ENCODE assay signal across 21 cellular contexts in the genomic region with DNA sequence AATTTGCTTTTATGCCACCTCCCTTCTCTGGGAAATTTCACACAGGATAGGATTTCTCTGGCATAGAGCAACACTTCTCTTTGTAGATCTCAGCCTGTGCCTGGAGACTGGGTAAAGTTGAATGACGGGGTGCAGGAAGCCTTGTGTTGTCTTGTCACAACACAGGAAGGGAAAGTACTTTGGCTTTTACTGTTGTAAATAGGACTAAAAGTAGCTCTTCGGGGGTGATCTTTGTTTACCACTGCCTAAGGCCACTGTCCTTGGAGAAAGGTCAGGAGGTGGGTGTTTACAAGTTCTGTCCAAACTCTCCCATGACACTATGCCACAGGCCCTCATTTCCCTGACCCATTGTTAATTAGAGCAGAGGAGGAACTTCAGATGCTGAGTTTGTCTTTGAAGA.
DNase-seq lines count a peak whose midpoint lies in the region; ATAC-seq, FAIRE-seq and TF ChIP-seq lines count a peak whose summit lies in the region.
"Had no signal": no experiment of that assay in that cellular context is flagged by ENCODE, and none has a peak within 500 bp of the region (broad histone marks: within the 10 kb centered on the region; RNA-seq: fewer than 3 reads in every experiment).

No MANE protein-coding gene starts in this region.

- CTCF ChIA-PET in WTC11 (lab: Charles Lee) (no interaction called here), HepG2 (lab: Yijun Ruan, JAX; ENCODE audit: low intra/inter-chr PET ratio, low total read pairs) (no interaction called here)
- CTCF ChIA-PET in activated CD4-positive, alpha-beta T cell treated with anti-CD3 and anti-CD28 coated beads, Interleukin-2, amount 10 ng/mL, durations not matched to agents 7 days and 5 days (lab: Charles Lee), result no interaction called here

- no TSS peak for BruUV-seq in HepG2 (replicated peaks; lab: Mats Ljungman, UMichigan)

- TF ChIP-seq EP300 in HepG2 (IDR thresholded peaks at IDR 0.05; ENCODE audit: low read depth in 2 of 2, low read length in 2 of 2) (peak in 1 of 2 experiments; percentile 81; a peak in 1 of 4 replicates), HepG2 (CRISPR knock-in tag; IDR thresholded peaks at IDR 0.05; ENCODE audit: borderline replicate concordance) (no peak)

- no peak for TF ChIP-seq POLR2A in HepG2 (IDR thresholded peaks at IDR 0.05; ENCODE audit: insufficient read depth in 1 of 2, low read depth in 2 of 2, low read length in 2 of 2)

- H3K79me2 ChIP-seq in HepG2 (ENCODE audit: insufficient read depth, low read length) (no peaks in the 10 kb centered on the region), trophoblast cell (ENCODE audit: control insufficient read depth, insufficient read depth, low read length, poor library complexity) (no peaks in the 10 kb centered on the region)

- H2BK120ac ChIP-seq in trophoblast cell (ENCODE audit: insufficient read depth, low read length, poor library complexity), result peak overlapping the region; percentile 9

- ATAC-seq in WTC11 (no peak), HepG2 (peak; percentile 40), GM19023 (IDR thresholded peaks at IDR 0.05; ENCODE audit: unreplicated experiment) (no peak)
- ATAC-seq: PC-3 had no signal

- H3K27ac ChIP-seq in HepG2 (ENCODE audit: extremely low read length, insufficient read depth, low read length), result peak overlapping the region; percentile 60
- H3K27ac ChIP-seq in trophoblast cell (ENCODE audit: low read depth, low read length), result peak overlapping the region; percentile 14
- H3K27ac ChIP-seq: C4-2B, KMS-11 had no signal

- peaks cover 38% of the 10 kb centered on the region for H3K4me1 Mint-ChIP-seq in WTC11
- peaks cover 2% of the 10 kb centered on the region for H3K4me1 Mint-ChIP-seq in activated CD4-positive, alpha-beta T cell treated with anti-CD3 and anti-CD28 coated beads, Interleukin-2, amount 10 ng/mL, durations not matched to agents 7 days and 5 days

- intact Hi-C loops in HepG2 (cut with micrococcal nuclease; ENCODE audit: unreplicated experiment), result no loop called here

- H3K27me3 ChIP-seq in HepG2 (ENCODE audit: control insufficient read depth in 1 of 2, insufficient read depth in 2 of 2, low read length in 2 of 2), result no peaks in the 10 kb centered on the region
- no peaks in the 10 kb centered on the region for H3K27me3 ChIP-seq in trophoblast cell (ENCODE audit: insufficient read depth, low read length)

- no peak overlapping the region for H3K14ac ChIP-seq in trophoblast cell (ENCODE audit: low read length)

- H3K4ac ChIP-seq in trophoblast cell (ENCODE audit: low read depth, low read length), result no peak overlapping the region

- H3K36me3 Mint-ChIP-seq in WTC11, result no peaks in the 10 kb centered on the region
- H3K36me3 Mint-ChIP-seq in activated CD4-positive, alpha-beta T cell treated with anti-CD3 and anti-CD28 coated beads, Interleukin-2, amount 10 ng/mL, durations not matched to agents 7 days and 5 days (ENCODE audit: low read depth), result no peaks in the 10 kb centered on the region

- no peaks in the 10 kb centered on the region for H3K27me3 Mint-ChIP-seq in WTC11 (ENCODE audit: low read depth)
- no peaks in the 10 kb centered on the region for H3K27me3 Mint-ChIP-seq in activated CD4-positive, alpha-beta T cell treated with anti-CD3 and anti-CD28 coated beads, Interleukin-2, amount 10 ng/mL, durations not matched to agents 7 days and 5 days

- TF ChIP-seq RAD21 in HepG2 (CRISPR knock-in tag; IDR thresholded peaks at IDR 0.05), result no peak

- H3K4me3 ChIP-seq in HepG2 (replicated peaks in 1 of 3; ENCODE audit: insufficient read depth in 1 of 3, low read depth in 2 of 3, low read length in 3 of 3), result no peak overlapping the region
- no peak overlapping the region for H3K4me3 ChIP-seq in trophoblast cell (ENCODE audit: low read depth, low read length)

- H3K27ac Mint-ChIP-seq in WTC11, result 0 out of 2 replicates have a peak overlapping the region, but pooled peaks have one; percentile 42
- H3K27ac Mint-ChIP-seq in activated CD4-positive, alpha-beta T cell treated with anti-CD3 and anti-CD28 coated beads, Interleukin-2, amount 10 ng/mL, durations not matched to agents 7 days and 5 days, result no peak overlapping the region

- H3K4me2 ChIP-seq in HepG2 (ENCODE audit: low read depth, low read length), result peak overlapping the region; percentile 48
- H3K4me2 ChIP-seq in trophoblast cell (ENCODE audit: low read length), result no peak overlapping the region
- H3K4me2 ChIP-seq: KMS-11, SK-N-SH had no signal

- no peak overlapping the region for H4K91ac ChIP-seq in trophoblast cell (ENCODE audit: low read depth, low read length)

- H2AFZ ChIP-seq in HepG2 (ENCODE audit: low read length) (no peak overlapping the region), trophoblast cell (ENCODE audit: insufficient read depth, low read length, poor library complexity) (no peak overlapping the region)

- H3K36me3 ChIP-seq in HepG2 (replicated peaks in 1 of 2; ENCODE audit: control insufficient read depth in 1 of 2, insufficient read depth in 2 of 2, low read length in 2 of 2) (no peaks in the 10 kb centered on the region), trophoblast cell (ENCODE audit: control insufficient read depth in 1 of 2, insufficient read depth in 2 of 2, low read length in 2 of 2) (no peaks in the 10 kb centered on the region)

- no peak for TF ChIP-seq CTCF in WTC11 (IDR thresholded peaks at IDR 0.05)
- TF ChIP-seq CTCF in HepG2 (CRISPR knock-in tag; IDR thresholded peaks at IDR 0.05), result no peak

- FAIRE-seq in HepG2 (lab: Jason Lieb, UNC), result no peak
- FAIRE-seq: GM19239 had no signal

- no peak overlapping the region for H4K8ac ChIP-seq in trophoblast cell (ENCODE audit: low read depth, low read length)

- no peaks in the 10 kb centered on the region for H3K9me3 ChIP-seq in HepG2 (ENCODE audit: low read length)
- peaks cover 1% of the 10 kb centered on the region for H3K9me3 ChIP-seq in trophoblast cell (ENCODE audit: insufficient read depth, low read depth, low read length)
- H3K9me3 ChIP-seq: SK-N-SH had no signal

- no peak overlapping the region for H3K18ac ChIP-seq in trophoblast cell (ENCODE audit: low read length)

- no peak overlapping the region for H2BK5ac ChIP-seq in trophoblast cell (ENCODE audit: low read depth, low read length, poor library complexity)

- in situ Hi-C loops in HepG2 (cut with HindIII; ENCODE audit: extremely low pct_ligation_motif_present, low pct_unique_long_range_greater_than_20kb), result no loop called here

- H3K79me1 ChIP-seq in trophoblast cell (ENCODE audit: low read length), result peaks cover 21% of the 10 kb centered on the region

- no peak overlapping the region for H3K9ac ChIP-seq in HepG2 (ENCODE audit: insufficient read depth, low read depth, low read length)
- no peak overlapping the region for H3K9ac ChIP-seq in trophoblast cell (ENCODE audit: low read length)
- H3K9ac ChIP-seq: KMS-11, SK-N-SH had no signal

- H2AK5ac ChIP-seq in trophoblast cell (ENCODE audit: low read length), result no peak overlapping the region

- POLR2A ChIA-PET in WTC11 (lab: Charles Lee) (no interaction called here), HepG2 (lab: Yijun Ruan, JAX) (no interaction called here)
- POLR2A ChIA-PET in activated CD4-positive, alpha-beta T cell treated with anti-CD3 and anti-CD28 coated beads, Interleukin-2, amount 10 ng/mL, durations not matched to agents 7 days and 5 days (lab: Charles Lee), result no interaction called here

- 7% methylated on average over 2 of the region's 2 CpGs for WGBS in HepG2 (ENCODE audit: low lambda C conversion rate)
- no CpG with 5 or more reads among the region's 2 CpGs for WGBS in trophoblast cell (ENCODE audit: extremely low coverage, insufficient coverage, insufficient read length)

- H3K9me3 Mint-ChIP-seq in WTC11, result no peaks in the 10 kb centered on the region
- no peaks in the 10 kb centered on the region for H3K9me3 Mint-ChIP-seq in activated CD4-positive, alpha-beta T cell treated with anti-CD3 and anti-CD28 coated beads, Interleukin-2, amount 10 ng/mL, durations not matched to agents 7 days and 5 days

- no peak overlapping the region for H2BK12ac ChIP-seq in trophoblast cell (ENCODE audit: low read length)

- H3K4me3 Mint-ChIP-seq in WTC11, result no peak overlapping the region
- H3K4me3 Mint-ChIP-seq in activated CD4-positive, alpha-beta T cell treated with anti-CD3 and anti-CD28 coated beads, Interleukin-2, amount 10 ng/mL, durations not matched to agents 7 days and 5 days, result no peak overlapping the region

- no peaks in the 10 kb centered on the region for H4K20me1 ChIP-seq in HepG2 (ENCODE audit: insufficient read depth, low read length)

- DNase-seq in WTC11 (ENCODE audit: low spot score), result no peak
- peak; percentile 48 for DNase-seq in HepG2 (ENCODE audit: low spot score)
- no peak for DNase-seq in trophoblast cell
- DNase-seq in EL, result no peak
- no peak for DNase-seq in NOMO-1 (lab: John Stamatoyannopoulos, UW; ENCODE audit: unreplicated experiment in 2 of 2)
- no peak for DNase-seq in activated CD4-positive, alpha-beta T cell treated with anti-CD3 and anti-CD28 coated beads, Interleukin-2, amount 10 ng/mL, durations not matched to agents 7 days and 5 days
- DNase-seq: ACHN, DMS79, MV-4-11, NCI-H187, NCI-H2107, NCI-H510A, NCI-H748 treated with DMSO at 0.1 percent for 48 hours, PC-3, RPMI8226, SHP77 treated with DMSO at 0.1 percent for 48 hours, SK-N-SH had no signal

- no peak overlapping the region for H3K23ac ChIP-seq in trophoblast cell (ENCODE audit: low read length)

- no peak overlapping the region for H4K12ac ChIP-seq in trophoblast cell (ENCODE audit: low read depth, low read length)

- H3K4me1 ChIP-seq in HepG2 (ENCODE audit: insufficient read depth, low read length) (peaks cover 70% of the 10 kb centered on the region), trophoblast cell (ENCODE audit: control insufficient read depth in 1 of 2, insufficient read depth in 2 of 2, low read length in 2 of 2) (peaks cover 12 to 22% of the 10 kb centered on the region in 2 experiments)

TF ChIP-seq in WTC11, 78 proteins besides CTCF, POLR2A, EP300 and RAD21 (continues in another document):
- TF ChIP-seq ZNF121 (CRISPR knock-in tag; IDR thresholded peaks at IDR 0.05) (no peak), ELF4 (CRISPR knock-in tag; IDR thresholded peaks at IDR 0.05; ENCODE audit: low read depth) (no peak)

TF ChIP-seq in HepG2, 621 proteins besides CTCF, POLR2A, EP300 and RAD21 (continues in another document):
- TF ChIP-seq, protein P1, sequence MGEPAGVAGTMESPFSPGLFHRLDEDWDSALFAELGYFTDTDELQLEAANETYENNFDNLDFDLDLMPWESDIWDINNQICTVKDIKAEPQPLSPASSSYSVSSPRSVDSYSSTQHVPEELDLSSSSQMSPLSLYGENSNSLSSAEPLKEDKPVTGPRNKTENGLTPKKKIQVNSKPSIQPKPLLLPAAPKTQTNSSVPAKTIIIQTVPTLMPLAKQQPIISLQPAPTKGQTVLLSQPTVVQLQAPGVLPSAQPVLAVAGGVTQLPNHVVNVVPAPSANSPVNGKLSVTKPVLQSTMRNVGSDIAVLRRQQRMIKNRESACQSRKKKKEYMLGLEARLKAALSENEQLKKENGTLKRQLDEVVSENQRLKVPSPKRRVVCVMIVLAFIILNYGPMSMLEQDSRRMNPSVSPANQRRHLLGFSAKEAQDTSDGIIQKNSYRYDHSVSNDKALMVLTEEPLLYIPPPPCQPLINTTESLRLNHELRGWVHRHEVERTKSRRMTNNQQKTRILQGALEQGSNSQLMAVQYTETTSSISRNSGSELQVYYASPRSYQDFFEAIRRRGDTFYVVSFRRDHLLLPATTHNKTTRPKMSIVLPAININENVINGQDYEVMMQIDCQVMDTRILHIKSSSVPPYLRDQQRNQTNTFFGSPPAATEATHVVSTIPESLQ (CRISPR knock-in tag; conservative IDR thresholded peaks at IDR 0.05), result no peak
- TF ChIP-seq ZNF563 (CRISPR knock-in tag; IDR thresholded peaks at IDR 0.05), result no peak
